ENCODE assay signal across 16 cellular contexts in genomic region chr10:76017026-76017732, GRCh38.
A peak's percentile ranks its signal among the peaks of the same experiment; 100 is the strongest.
DNase-seq lines count a peak whose midpoint lies in the region; ATAC-seq, FAIRE-seq and TF ChIP-seq lines count a peak whose summit lies in the region.
"Had no signal": no experiment of that assay in that cellular context is flagged by ENCODE, and none has a peak within 500 bp of the region (broad histone marks: within the 10 kb centered on the region; RNA-seq: fewer than 3 reads in every experiment).

No MANE protein-coding gene starts in this region.

- H3K14ac ChIP-seq in IMR-90 (replicated peaks; ENCODE audit: low read depth, low read length) = no peak overlapping the region

- FAIRE-seq in K562 (lab: Jason Lieb, UNC) = no peak
- FAIRE-seq: D721Med had no signal

- no peak overlapping the region for H3K27ac ChIP-seq in IMR-90 (ENCODE audit: insufficient read depth, low read length)
- no peak overlapping the region for H3K27ac ChIP-seq in K562 (ENCODE audit: extremely low read depth, low read depth, low read length)
- H3K27ac ChIP-seq in liver (ENCODE audit: low read depth in 1 of 2, low read length in 2 of 2) = no peak overlapping the region
- H3K27ac ChIP-seq in smooth muscle cell (ENCODE audit: low read depth) = no peak overlapping the region

- H2AFZ ChIP-seq in IMR-90 (replicated peaks; ENCODE audit: low read length, poor library complexity) = no peak overlapping the region
- no peak overlapping the region for H2AFZ ChIP-seq in K562 (ENCODE audit: low read depth, low read length)
- no peak overlapping the region for H2AFZ ChIP-seq in smooth muscle cell (ENCODE audit: low read depth)

- peaks cover 6% of the 10 kb centered on the region; the same call in 1 of the 2 replicates for H3K27me3 ChIP-seq in IMR-90 (ENCODE audit: control insufficient read depth, insufficient read depth, low read length)
- H3K27me3 ChIP-seq in K562 (ENCODE audit: control insufficient read depth in 2 of 2, insufficient read depth in 2 of 2, low read length in 2 of 2) = no peaks in the 10 kb centered on the region
- no peaks in the 10 kb centered on the region for H3K27me3 ChIP-seq in liver (ENCODE audit: control insufficient read depth in 4 of 4, insufficient read depth in 4 of 4, low read length in 3 of 4)
- no peaks in the 10 kb centered on the region for H3K27me3 ChIP-seq in smooth muscle cell (ENCODE audit: low read depth)
- H3K27me3 ChIP-seq: BE2C had no signal

- no peak overlapping the region for H3K23ac ChIP-seq in IMR-90 (ENCODE audit: low read depth, low read length)

- H2BK5ac ChIP-seq in IMR-90 (ENCODE audit: low read depth, low read length, poor library complexity, severe bottlenecking) = no peak overlapping the region

- CTCF ChIA-PET in IMR-90 (lab: Yijun Ruan, JAX) (no interaction called here), K562 (lab: Yijun Ruan, JAX; ENCODE audit: low intra/inter-chr PET ratio) (no interaction called here)

- TF ChIP-seq RAD21 in IMR-90 (IDR thresholded peaks at IDR 0.05; ENCODE audit: low read length) (no peak), K562 (CRISPR knock-in tag; conservative IDR thresholded peaks at IDR 0.05 in 1 of 2, IDR thresholded peaks at IDR 0.05 in 1 of 2) (no peak), liver (IDR thresholded peaks at IDR 0.05) (no peak)

- H3K9me3 ChIP-seq in IMR-90 (ENCODE audit: control insufficient read depth, insufficient read depth, low read length) (no peaks in the 10 kb centered on the region), K562 (replicated peaks; ENCODE audit: control insufficient read depth, insufficient read depth, low read depth, low read length) (no peaks in the 10 kb centered on the region), liver (ENCODE audit: control insufficient read depth in 4 of 4, low read length in 3 of 4) (no peaks in the 10 kb centered on the region), smooth muscle cell (replicated peaks; ENCODE audit: low read depth) (no peaks in the 10 kb centered on the region)
- H3K9me3 ChIP-seq: BE2C had no signal

- no peak overlapping the region for H2BK20ac ChIP-seq in IMR-90 (ENCODE audit: low read depth, low read length)

- no peaks in the 10 kb centered on the region for H3K79me2 ChIP-seq in K562 (ENCODE audit: control insufficient read depth, insufficient read depth, low read length)
- H3K79me2 ChIP-seq in smooth muscle cell (ENCODE audit: low read depth) = no peaks in the 10 kb centered on the region

- in situ Hi-C loops in IMR-90 (cut with MboI; ENCODE audit: low sequenced_read_pairs) (no loop called here), K562 (cut with MboI) (no loop called here)

- BruUV-seq in IMR-90 (replicated peaks; lab: Mats Ljungman, UMichigan) (no TSS peak), K562 (replicated peaks; lab: Mats Ljungman, UMichigan) (no TSS peak)

- DNase-seq in EH (ENCODE audit: low read depth) (peak; percentile 6), IMR-90 (peak; percentile 1), K562 (ENCODE audit: extremely low read depth in 1 of 4, low spot score in 3 of 4) (no peak), GDM1 (lab: John Stamatoyannopoulos, UW) (no peak), smooth muscle cell (lab: John Stamatoyannopoulos, UW; ENCODE audit: unreplicated experiment) (no peak), NCI-H187 (lab: John Stamatoyannopoulos, UW) (no peak)
- DNase-seq: BE2C; CD4-positive, alpha-beta memory T cell; DND-41; NCI-H1092 treated with DMSO at 0.1 percent for 48 hours; NCI-H1694; Right ventricle myocardium superior had no signal

- H2BK120ac ChIP-seq in IMR-90 (ENCODE audit: low read depth, low read length) = no peak overlapping the region

- TF ChIP-seq POLR2A in IMR-90 (IDR thresholded peaks at IDR 0.05; ENCODE audit: low read depth, low read length) = no peak
- no peak for TF ChIP-seq POLR2A in K562 (conservative IDR thresholded peaks at IDR 0.05)

- dilution Hi-C loops in IMR-90 (cut with HindIII; ENCODE audit: low sequenced_read_pairs, unreplicated experiment) = no loop called here

- intact Hi-C loops in IMR-90 (cut with micrococcal nuclease) = no loop called here
- intact Hi-C loops in K562 (cut with micrococcal nuclease) = no loop called here

- H3K4me2 ChIP-seq in IMR-90 (ENCODE audit: low read depth, low read length) (no peak overlapping the region), K562 (ENCODE audit: insufficient read depth, low read length) (no peak overlapping the region), smooth muscle cell (no peak overlapping the region)

- no peak overlapping the region for H2AK9ac ChIP-seq in IMR-90 (replicated peaks; ENCODE audit: low read depth, low read length, poor library complexity)

- H3K9ac ChIP-seq in IMR-90 (ENCODE audit: low read depth, low read length) (no peak overlapping the region), K562 (ENCODE audit: insufficient read depth in 1 of 2, low read depth in 2 of 2, low read length in 2 of 2) (no peak overlapping the region), liver (ENCODE audit: low read depth in 1 of 2, low read length in 2 of 2) (no peak overlapping the region), smooth muscle cell (ENCODE audit: low read depth) (no peak overlapping the region)

- no peak overlapping the region for H4K5ac ChIP-seq in IMR-90 (ENCODE audit: low read depth, low read length)

- 93% methylated on average over 5 of the region's 14 CpGs; no CpG with 5 or more reads in 1 of the 2 experiments for WGBS in IMR-90 (ENCODE audit: extremely low coverage in 2 of 2, insufficient read length in 1 of 2), 2 experiments
- 1% methylated on average over 14 of the region's 14 CpGs for WGBS in K562 (ENCODE audit: insufficient coverage, low coverage, missing lambda C conversion rate)
- 95% methylated on average over 14 of the region's 14 CpGs for WGBS in liver
- 93% methylated on average over 14 of the region's 14 CpGs for WGBS in smooth muscle cell (ENCODE audit: low lambda C conversion rate)

- ATAC-seq in IMR-90 (ENCODE audit: low read depth) (no peak), K562 (no peak), GM18519 (IDR thresholded peaks at IDR 0.05; ENCODE audit: low FRiP score, unreplicated experiment) (no peak)
- ATAC-seq: Panc1 had no signal

- POLR2A ChIA-PET in IMR-90 (lab: Charles Lee; ENCODE audit: unreplicated experiment) (no interaction called here), K562 (lab: Yijun Ruan, JAX) (no interaction called here)

- no peak overlapping the region for H2BK15ac ChIP-seq in IMR-90 (ENCODE audit: low read depth, low read length)

- H3K4me1 ChIP-seq in IMR-90 (ENCODE audit: control insufficient read depth, insufficient read depth, low read length) (no peaks in the 10 kb centered on the region), K562 (replicated peaks in 1 of 2; ENCODE audit: control insufficient read depth in 2 of 2, insufficient read depth in 2 of 2, low read length in 2 of 2) (no peaks in the 10 kb centered on the region), liver (ENCODE audit: control insufficient read depth in 4 of 4, insufficient read depth in 4 of 4, low read length in 3 of 4) (peaks cover 0 to 3% (median 0%) of the 10 kb centered on the region in 4 donors), smooth muscle cell (ENCODE audit: low read depth) (peaks cover 6% of the 10 kb centered on the region)

- H3K4me3 ChIP-seq in IMR-90 (ENCODE audit: insufficient read depth, low read depth, low read length) = no peak overlapping the region
- no peak overlapping the region for H3K4me3 ChIP-seq in K562
- no peak overlapping the region for H3K4me3 ChIP-seq in liver (ENCODE audit: low read depth in 1 of 3, low read length in 3 of 3)
- H3K4me3 ChIP-seq in smooth muscle cell = no peak overlapping the region

- H3K56ac ChIP-seq in IMR-90 (ENCODE audit: extremely low read depth, insufficient read depth, low read length) = no peak overlapping the region

- H4K8ac ChIP-seq in IMR-90 (ENCODE audit: low read depth in 2 of 2, low read length in 2 of 2) = no peak overlapping the region

- TF ChIP-seq CTCF in IMR-90 (conservative IDR thresholded peaks at IDR 0.05; ENCODE audit: low read depth, low read length) (no peak), K562 (IDR thresholded peaks at IDR 0.05 in 2 of 3, conservative IDR thresholded peaks at IDR 0.05 in 1 of 3; ENCODE audit: insufficient read depth in 2 of 3, low read depth in 1 of 3, low read length in 3 of 3) (no peak), liver (IDR thresholded peaks at IDR 0.05; ENCODE audit: low read depth, low read length, missing input control) (no peak), smooth muscle cell (IDR thresholded peaks at IDR 0.05; ENCODE audit: borderline replicate concordance, insufficient read depth, poor library complexity, severe bottlenecking) (no peak)

- no peak overlapping the region for H2AK5ac ChIP-seq in IMR-90 (ENCODE audit: low read depth, low read length)

- no peak for TF ChIP-seq EP300 in K562 (IDR thresholded peaks at IDR 0.05; ENCODE audit: low read length)

- no peak overlapping the region for H3K4ac ChIP-seq in IMR-90 (ENCODE audit: low read depth, low read length)

- no peaks in the 10 kb centered on the region for H3F3A ChIP-seq in smooth muscle cell (ENCODE audit: low read depth)

- no peaks in the 10 kb centered on the region for H3K36me3 ChIP-seq in IMR-90 (ENCODE audit: control insufficient read depth, insufficient read depth, low read length)
- no peaks in the 10 kb centered on the region for H3K36me3 ChIP-seq in K562 (ENCODE audit: control insufficient read depth, insufficient read depth, low read length)
- no peaks in the 10 kb centered on the region for H3K36me3 ChIP-seq in liver (ENCODE audit: control insufficient read depth in 4 of 4, insufficient read depth in 3 of 4, low read depth in 1 of 4, low read length in 3 of 4)
- no peaks in the 10 kb centered on the region for H3K36me3 ChIP-seq in smooth muscle cell (ENCODE audit: low read depth)
- H3K36me3 ChIP-seq: BE2C had no signal

- H4K91ac ChIP-seq in IMR-90 (ENCODE audit: insufficient read depth, low read depth, low read length) = no peak overlapping the region

- H4K20me1 ChIP-seq in IMR-90 (ENCODE audit: insufficient read depth, low read length) (no peaks in the 10 kb centered on the region), K562 (replicated peaks; ENCODE audit: control insufficient read depth, insufficient read depth, low read length) (no peaks in the 10 kb centered on the region), smooth muscle cell (ENCODE audit: low read depth) (no peaks in the 10 kb centered on the region)

- no peak overlapping the region for H3K18ac ChIP-seq in IMR-90 (ENCODE audit: low read depth, low read length)

- no peaks in the 10 kb centered on the region for H3K79me1 ChIP-seq in IMR-90 (ENCODE audit: low read depth in 1 of 2, low read length in 2 of 2)

- H3K9me1 ChIP-seq in IMR-90 (ENCODE audit: insufficient read depth, low read length) = no peaks in the 10 kb centered on the region
- H3K9me1 ChIP-seq in K562 (ENCODE audit: control insufficient read depth, insufficient read depth, low read length) = no peaks in the 10 kb centered on the region

TF ChIP-seq in IMR-90, 13 proteins besides CTCF, POLR2A, EP300 and RAD21:
- TF ChIP-seq MAZ (IDR thresholded peaks at IDR 0.05; ENCODE audit: borderline replicate concordance, low read depth, low read length) (no peak), CEBPB (IDR thresholded peaks at IDR 0.05; ENCODE audit: low read depth, low read length) (no peak)

Comparison
In these comparisons a context has a peak if more than half of its experiments do, and no peak if none do; other contexts are left out.
1. DNase-seq: peak in EH (single experiment) and IMR-90 (single experiment); none in K562 (0 of 4), GDM1 (single experiment), smooth muscle cell (single experiment) and NCI-H187 (0 of 2).